In genomic region chr4:154720618-154721267, GRCh38 we compare ENCODE assay signal across 14 cellular contexts. TPM values are rescaled to one million over a fixed set of nuclear protein-coding genes. Genes with fewer than 3 reads are reported as not detected.
"Had no signal": no experiment of that assay in that cellular context is flagged by ENCODE, and none has a peak within 500 bp of the region (broad histone marks: within the 10 kb centered on the region; RNA-seq: fewer than 3 reads in every experiment).

No MANE protein-coding gene starts in this region.

- H3K4me1 ChIP-seq: gastrocnemius medialis, thyroid gland, vagina had no signal

- H3K36me3 ChIP-seq: gastrocnemius medialis, neutrophil, thyroid gland, vagina had no signal

- H3K27ac Mint-ChIP-seq: activated naive CD8-positive, alpha-beta T cell treated with anti-CD3 and anti-CD28 coated beads, Interleukin-2, amount 10 ng/mL, durations not matched to agents 7 days and 5 days; activated T-cell treated with anti-CD3 and anti-CD28 coated beads, Interleukin-2, amount 50 U/mL, for 24 hours; naive thymus-derived CD4-positive, alpha-beta T cell; T-helper 17 cell had no signal

- H3K9me3 Mint-ChIP-seq: activated naive CD8-positive, alpha-beta T cell treated with anti-CD3 and anti-CD28 coated beads, Interleukin-2, amount 10 ng/mL, durations not matched to agents 7 days and 5 days; activated T-cell treated with anti-CD3 and anti-CD28 coated beads, Interleukin-2, amount 50 U/mL, for 24 hours had no signal

- H3K4me3 ChIP-seq: gastrocnemius medialis, skin epidermis, thyroid gland, vagina had no signal

- H3K4me3 Mint-ChIP-seq: activated naive CD8-positive, alpha-beta T cell treated with anti-CD3 and anti-CD28 coated beads, Interleukin-2, amount 10 ng/mL, durations not matched to agents 7 days and 5 days; activated T-cell treated with anti-CD3 and anti-CD28 coated beads, Interleukin-2, amount 50 U/mL, for 24 hours; naive thymus-derived CD4-positive, alpha-beta T cell; T-helper 17 cell had no signal

- H3K36me3 Mint-ChIP-seq: activated naive CD8-positive, alpha-beta T cell treated with anti-CD3 and anti-CD28 coated beads, Interleukin-2, amount 10 ng/mL, durations not matched to agents 7 days and 5 days; naive thymus-derived CD4-positive, alpha-beta T cell had no signal

- H3K4me1 Mint-ChIP-seq: T-helper 17 cell had no signal

- H3K9me3 ChIP-seq: gastrocnemius medialis, neutrophil, thyroid gland, vagina had no signal

- ATAC-seq: gastrocnemius medialis; naive thymus-derived CD4-positive, alpha-beta T cell; T-helper 17 cell had no signal

- H3K27ac ChIP-seq: gastrocnemius medialis, neutrophil, skin epidermis, thyroid gland, vagina had no signal

- H3K27me3 ChIP-seq: gastrocnemius medialis, neutrophil, thyroid gland, vagina had no signal

- DNase-seq: activated CD4-positive, alpha-beta T cell treated with anti-CD3 and anti-CD28 coated beads, Interleukin-2, amount 50 U/mL, for 1 hour; activated CD4-positive, CD25-positive, alpha-beta regulatory T cell; activated gamma-delta T cell; activated naive CD8-positive, alpha-beta T cell treated with anti-CD3 and anti-CD28 coated beads, Interleukin-2, amount 10 ng/mL, durations not matched to agents 7 days and 5 days; activated T-cell treated with anti-CD3 and anti-CD28 coated beads, Interleukin-2, amount 50 U/mL, for 24 hours; aorta; gastrocnemius medialis; naive thymus-derived CD4-positive, alpha-beta T cell; stimulated activated CD4-positive, alpha-beta T cell treated with anti-CD3 and anti-CD28 coated beads, Interleukin-4, amount 100 ng/mL, for 4 hours; T-helper 17 cell; thyroid gland had no signal

RNA-seq across cellular contexts. Expression of gene LRAT, which starts 23.1 kb away (rescaled TPM):
- total RNA-seq: activated naive CD8-positive, alpha-beta T cell treated with anti-CD3 and anti-CD28 coated beads, Interleukin-2, amount 10 ng/mL, durations not matched to agents 7 days and 5 days; gastrocnemius medialis; naive thymus-derived CD4-positive, alpha-beta T cell; T-helper 17 cell; vagina had no signal
